In genomic region chr5:169695919-169696490, GRCh38 we compare ENCODE assay signal across 1 cellular context.
TF ChIP-seq lines count a peak whose summit lies in the region.

No MANE protein-coding gene starts in this region.

TF ChIP-seq in WTC11, 78 proteins besides CTCF, POLR2A, EP300 and RAD21 (continued from another document):
- TF ChIP-seq ARID4B (CRISPR knock-in tag; IDR thresholded peaks at IDR 0.05; ENCODE audit: borderline replicate concordance), result no peak
- TF ChIP-seq FOXK1 (CRISPR knock-in tag; IDR thresholded peaks at IDR 0.05), result no peak
- TF ChIP-seq ZNF263 (CRISPR knock-in tag; IDR thresholded peaks at IDR 0.05; ENCODE audit: low read depth), result no peak
- TF ChIP-seq HMGXB4 (CRISPR knock-in tag; IDR thresholded peaks at IDR 0.05), result no peak
- no peak for TF ChIP-seq CDX4 (CRISPR knock-in tag; IDR thresholded peaks at IDR 0.05; ENCODE audit: borderline replicate concordance)
- TF ChIP-seq CREM (CRISPR knock-in tag; IDR thresholded peaks at IDR 0.05), result no peak
- no peak for TF ChIP-seq ZNF512 (CRISPR knock-in tag; IDR thresholded peaks at IDR 0.05; ENCODE audit: borderline replicate concordance)
- TF ChIP-seq ZNF416 (CRISPR knock-in tag; IDR thresholded peaks at IDR 0.05), result no peak
- TF ChIP-seq TCF7 (CRISPR knock-in tag; IDR thresholded peaks at IDR 0.05; ENCODE audit: low read depth), result no peak
- TF ChIP-seq KAT7 (CRISPR knock-in tag; IDR thresholded peaks at IDR 0.05; ENCODE audit: borderline replicate concordance), result no peak
- TF ChIP-seq TP53 (CRISPR knock-in tag; IDR thresholded peaks at IDR 0.05), result no peak
- no peak for TF ChIP-seq ZNF532 (CRISPR knock-in tag; IDR thresholded peaks at IDR 0.05; ENCODE audit: borderline replicate concordance)
TF ChIP-seq in WTC11: peak in this region for 0.
